Comparison of ENCODE assay signal across 23 cellular contexts in the genomic region with DNA sequence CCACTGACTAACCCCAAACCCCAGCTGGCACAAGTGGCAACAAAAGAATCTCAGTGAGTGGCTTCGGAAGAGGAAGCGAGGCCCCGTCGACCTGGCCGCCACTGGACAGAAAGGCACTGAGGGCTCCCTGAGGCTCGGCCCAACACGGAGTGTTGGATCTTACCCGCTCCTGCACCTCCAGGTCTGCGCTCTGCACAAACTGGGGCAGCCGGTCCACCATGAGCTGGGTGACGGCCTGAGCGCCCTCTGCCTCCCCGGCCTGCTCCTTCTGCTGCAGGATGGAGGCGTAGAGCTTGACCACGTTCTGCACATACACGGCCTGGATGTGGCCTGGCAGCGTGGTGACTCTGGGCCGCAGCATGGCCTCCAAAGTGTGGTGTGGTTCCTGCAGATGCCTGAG. TPM values are rescaled to one million over a fixed set of nuclear protein-coding genes. Genes with fewer than 3 reads are reported as not detected.
A peak's percentile ranks its signal among the peaks of the same experiment; 100 is the strongest.
DNase-seq lines count a peak whose midpoint lies in the region; ATAC-seq, FAIRE-seq and TF ChIP-seq lines count a peak whose summit lies in the region.
"Had no signal": no experiment of that assay in that cellular context is flagged by ENCODE, and none has a peak within 500 bp of the region (broad histone marks: within the 10 kb centered on the region; RNA-seq: fewer than 3 reads in every experiment).

No MANE protein-coding gene starts in this region.

- TF ChIP-seq EP300 in HepG2 (IDR thresholded peaks at IDR 0.05; ENCODE audit: low read depth in 2 of 2, low read length in 2 of 2) (no peak), HepG2 (CRISPR knock-in tag; IDR thresholded peaks at IDR 0.05; ENCODE audit: borderline replicate concordance) (no peak)

- no peak overlapping the region for H3K27ac Mint-ChIP-seq in chondrocyte (ENCODE audit: unreplicated experiment)
- H3K27ac Mint-ChIP-seq: B cell, HFFc6 had no signal

- no peak for ATAC-seq in HepG2
- ATAC-seq in right lobe of liver, result no peak
- ATAC-seq: GM12878, HCT116 had no signal

- in situ Hi-C loops in HepG2 (cut with HindIII; ENCODE audit: extremely low pct_ligation_motif_present, low pct_unique_long_range_greater_than_20kb), result no loop called here

- WGBS in HepG2 (ENCODE audit: low lambda C conversion rate), result 100% methylated on average over 5 of the region's 18 CpGs
- WGBS in right lobe of liver (ENCODE audit: insufficient coverage, low coverage, low lambda C conversion rate, missing lambda C conversion rate), result no CpG with 5 or more reads among the region's 18 CpGs
- WGBS in spleen, 5 donors, result 83 to 100% (median 94%) methylated on average over 5 to 18 of the region's 18 CpGs

- H3K9me3 Mint-ChIP-seq in chondrocyte (ENCODE audit: low read depth), result no peaks in the 10 kb centered on the region
- H3K9me3 Mint-ChIP-seq: CD4-positive, CD25-positive, alpha-beta regulatory T cell; CD8-positive, alpha-beta memory T cell; HFFc6 had no signal

- no peak for TF ChIP-seq CTCF in HepG2 (CRISPR knock-in tag; IDR thresholded peaks at IDR 0.05)
- TF ChIP-seq CTCF in right lobe of liver (IDR thresholded peaks at IDR 0.05), result no peak
- TF ChIP-seq CTCF in chondrocyte (IDR thresholded peaks at IDR 0.05), result no peak
- TF ChIP-seq CTCF in spleen (IDR thresholded peaks at IDR 0.05 in 8 of 11, conservative IDR thresholded peaks at IDR 0.05 in 3 of 11), result no peak
- no peak for TF ChIP-seq CTCF in tibial artery (IDR thresholded peaks at IDR 0.05)

- CTCF ChIA-PET in HepG2 (lab: Yijun Ruan, JAX; ENCODE audit: low intra/inter-chr PET ratio, low total read pairs), result no interaction called here

- H3K27ac ChIP-seq in HepG2 (ENCODE audit: extremely low read length, insufficient read depth, low read length), result no peak overlapping the region
- no peak overlapping the region for H3K27ac ChIP-seq in right lobe of liver
- H3K27ac ChIP-seq in spleen, result no peak overlapping the region
- no peak overlapping the region for H3K27ac ChIP-seq in tibial artery
- H3K27ac ChIP-seq: BLaER1 treated with 17β-estradiol and CSF1 and Interleukin-3, amounts not matched to agents 10 nM and 100 nM; HL-60 had no signal

- no peak overlapping the region for H3K9ac ChIP-seq in HepG2 (ENCODE audit: insufficient read depth, low read depth, low read length)
- H3K9ac ChIP-seq: BLaER1 treated with 17β-estradiol and CSF1 and Interleukin-3, amounts not matched to agents 10 nM and 100 nM had no signal

- no peak overlapping the region for H3K4me2 ChIP-seq in HepG2 (ENCODE audit: low read depth, low read length)
- H3K4me2 ChIP-seq: BLaER1 treated with 17β-estradiol and CSF1 and Interleukin-3, amounts not matched to agents 10 nM and 100 nM had no signal

- intact Hi-C loops in HepG2 (cut with micrococcal nuclease; ENCODE audit: unreplicated experiment) (no loop called here), right lobe of liver (cut with DNase I) (no loop called here), spleen (cut with DNase I; ENCODE audit: low total_unique reads) (no loop called here), tibial artery (cut with DNase I; ENCODE audit: low total_unique reads) (no loop called here)

- H3K27me3 ChIP-seq in HepG2 (ENCODE audit: control insufficient read depth in 1 of 2, insufficient read depth in 2 of 2, low read length in 2 of 2), result no peaks in the 10 kb centered on the region
- no peaks in the 10 kb centered on the region for H3K27me3 ChIP-seq in right lobe of liver
- H3K27me3 ChIP-seq in spleen (replicated peaks in 1 of 7), result no peaks in the 10 kb centered on the region
- H3K27me3 ChIP-seq in tibial artery, result no peaks in the 10 kb centered on the region
- H3K27me3 ChIP-seq: BLaER1 treated with 17β-estradiol and CSF1 and Interleukin-3, amounts not matched to agents 10 nM and 100 nM had no signal

- POLR2A ChIA-PET in HepG2 (lab: Yijun Ruan, JAX), result no interaction called here

- H3K36me3 Mint-ChIP-seq in chondrocyte (ENCODE audit: low read depth), result peaks cover 33% of the 10 kb centered on the region

- no peaks in the 10 kb centered on the region for H3K4me1 ChIP-seq in HepG2 (ENCODE audit: insufficient read depth, low read length)
- no peaks in the 10 kb centered on the region for H3K4me1 ChIP-seq in right lobe of liver
- H3K4me1 ChIP-seq in spleen, result peaks cover 0 to 5% (median 0%) of the 10 kb centered on the region in 6 donors
- H3K4me1 ChIP-seq in tibial artery, result no peaks in the 10 kb centered on the region

- no peaks in the 10 kb centered on the region for H3K79me2 ChIP-seq in HepG2 (ENCODE audit: insufficient read depth, low read length)

- H3K4me3 Mint-ChIP-seq in chondrocyte (ENCODE audit: unreplicated experiment), result no peak overlapping the region
- H3K4me3 Mint-ChIP-seq: B cell; CD8-positive, alpha-beta memory T cell; HFFc6 had no signal

- no peak for FAIRE-seq in HepG2 (lab: Jason Lieb, UNC)
- FAIRE-seq: GM12878 had no signal

- no peak overlapping the region for H2AFZ ChIP-seq in HepG2 (ENCODE audit: low read length)

- TF ChIP-seq POLR2A in HepG2 (IDR thresholded peaks at IDR 0.05; ENCODE audit: insufficient read depth in 1 of 2, low read depth in 2 of 2, low read length in 2 of 2) (no peak), right lobe of liver (IDR thresholded peaks at IDR 0.05) (no peak), spleen (IDR thresholded peaks at IDR 0.05) (no peak)

- H3K9me3 ChIP-seq in HepG2 (ENCODE audit: low read length), result no peaks in the 10 kb centered on the region
- no peaks in the 10 kb centered on the region for H3K9me3 ChIP-seq in right lobe of liver
- H3K9me3 ChIP-seq in spleen, result no peaks in the 10 kb centered on the region
- H3K9me3 ChIP-seq in tibial artery, result no peaks in the 10 kb centered on the region
- H3K9me3 ChIP-seq: BLaER1 treated with 17β-estradiol and CSF1 and Interleukin-3, amounts not matched to agents 10 nM and 100 nM had no signal

- peaks cover 56 to 94% of the 10 kb centered on the region in 2 experiments for H3K36me3 ChIP-seq in HepG2 (replicated peaks in 1 of 2; ENCODE audit: control insufficient read depth in 1 of 2, insufficient read depth in 2 of 2, low read length in 2 of 2)
- H3K36me3 ChIP-seq in right lobe of liver, result peaks cover 6 to 94% (median 65%) of the 10 kb centered on the region in 4 donors
- H3K36me3 ChIP-seq in spleen, result peaks cover 9 to 100% (median 99%) of the 10 kb centered on the region in 6 donors
- H3K36me3 ChIP-seq in tibial artery, result peaks cover 98 to 100% (median 99%) of the 10 kb centered on the region in 3 donors

- DNase-seq in HepG2 (ENCODE audit: low spot score), result no peak
- no peak for DNase-seq in right lobe of liver
- DNase-seq in chondrocyte (ENCODE audit: low spot score), result peak; percentile 70
- DNase-seq in spleen, result peak; percentile 62
- DNase-seq in tibial artery, result no peak
- no peak for DNase-seq in NCI-H2196 treated with DMSO at 0.1 percent for 48 hours (lab: John Stamatoyannopoulos, UW; ENCODE audit: unreplicated experiment)
- DNase-seq in AML-193 (lab: John Stamatoyannopoulos, UW), result no peak
- DNase-seq: 8988T; CD4-positive, CD25-positive, alpha-beta regulatory T cell; CD8-positive, alpha-beta memory T cell; COR-L47; DMS 273 treated with DMSO at 0.1 percent for 48 hours; DMS53; DND-41; EL; GOT3; H7; HFFc6 had no signal

- no peak for TF ChIP-seq RAD21 in HepG2 (CRISPR knock-in tag; IDR thresholded peaks at IDR 0.05)

- H4K20me1 ChIP-seq in HepG2 (ENCODE audit: insufficient read depth, low read length), result 0 out of 2 replicates have a peak, but pooled peaks cover 2% of the 10 kb centered on the region

- no peaks in the 10 kb centered on the region for H3K27me3 Mint-ChIP-seq in chondrocyte (ENCODE audit: low read depth)
- H3K27me3 Mint-ChIP-seq: B cell; CD4-positive, CD25-positive, alpha-beta regulatory T cell had no signal

- peaks cover 13% of the 10 kb centered on the region for H3K4me1 Mint-ChIP-seq in chondrocyte (ENCODE audit: low read depth)

- H3K4me3 ChIP-seq in HepG2 (replicated peaks in 1 of 3; ENCODE audit: insufficient read depth in 1 of 3, low read depth in 2 of 3, low read length in 3 of 3) (no peak overlapping the region), right lobe of liver (no peak overlapping the region), spleen (no peak overlapping the region), tibial artery (no peak overlapping the region)
- H3K4me3 ChIP-seq: BLaER1 treated with 17β-estradiol and CSF1 and Interleukin-3, amounts not matched to agents 10 nM and 100 nM; GM12878 had no signal

- no TSS peak for BruUV-seq in HepG2 (replicated peaks; lab: Mats Ljungman, UMichigan)

RNA-seq across cellular contexts. Expression of a gene that starts 21.7 kb away (rescaled TPM):
- 0.24 and 0.77 TPM in 2 replicates for total RNA-seq in HepG2 (2016; rRNA removed; fragmentation: Illumina TruSeq; extraction: Trizol)
- total RNA-seq in HepG2 (2016; cell fraction: cytosol; rRNA removed; fragmentation: Illumina TruSeq; extraction: Trizol; ENCODE audit: low read depth), result 0.79 and 0.91 TPM in 2 replicates
- 0.34 and 1.5 TPM in 2 replicates for total RNA-seq in HepG2 (2016; cell fraction: insoluble cytoplasmic fraction; rRNA removed; fragmentation: Illumina TruSeq; extraction: Trizol)
- 0.83 and 1.5 TPM in 2 replicates for total RNA-seq in HepG2 (2016; cell fraction: membrane; rRNA removed; fragmentation: Illumina TruSeq; extraction: Trizol)
- total RNA-seq in HepG2 (2016; cell fraction: nucleus; rRNA removed; fragmentation: Illumina TruSeq; extraction: Trizol), result 1.1 and 2.5 TPM in 2 replicates
- polyA plus RNA-seq in HepG2 (2011; rRNA removed), result 3.9 and 4.1 TPM in 2 replicates
- 0.55 and 0.75 TPM in 2 replicates for polyA plus RNA-seq in HepG2 (2011; cell fraction: cytosol; rRNA removed)
- 66.6 and 91.0 TPM in 2 replicates for polyA plus RNA-seq in HepG2 (2011; cell fraction: nucleus; rRNA removed)
- polyA plus RNA-seq in HepG2 (2012), result 1.7 and 4.4 TPM in 2 replicates
- 0.57 and 1.2 TPM in 2 replicates for polyA plus RNA-seq in HepG2 (2016; cell fraction: cytosol; fragmentation: Illumina TruSeq; extraction: Trizol; ENCODE audit: low read depth)
- 0.45 and 0.53 TPM in 2 replicates for polyA plus RNA-seq in HepG2 (2016; cell fraction: insoluble cytoplasmic fraction; fragmentation: Illumina TruSeq; extraction: Trizol; ENCODE audit: low read depth)
- polyA plus RNA-seq in HepG2 (2016; cell fraction: membrane; fragmentation: Illumina TruSeq; extraction: Trizol; ENCODE audit: low read depth), result 0.94 TPM in 2 replicates
- 4.3 and 6.3 TPM in 2 replicates for polyA plus RNA-seq in HepG2 (2016; cell fraction: nucleus; fragmentation: Illumina TruSeq; extraction: Trizol; ENCODE audit: insufficient read depth, low read depth)
- 0.54 and 2.7 TPM in 2 replicates for polyA minus RNA-seq in HepG2 (2011; rRNA and poly(A)+ RNA removed; ENCODE audit: low replicate concordance)
- not detected in 2 replicates for polyA minus RNA-seq in HepG2 (2011; cell fraction: cytosol; rRNA and poly(A)+ RNA removed)
- polyA minus RNA-seq in HepG2 (2011; cell fraction: nucleus; rRNA and poly(A)+ RNA removed), result 1.9 and 4.2 TPM in 2 replicates
- 1 to 10 TPM in 5 of 6 experiments, not detected in 1; 1.2 to 6.9 (median 4.2) TPM for total RNA-seq in right lobe of liver
- total RNA-seq in chondrocyte, result 2.4 to 3.9 TPM (median 3.2 TPM) in 3 replicates
- 1 to 10 TPM; 1.9 to 5.8 (median 3.7) TPM for total RNA-seq in spleen
- polyA plus RNA-seq in spleen, result 10 to 100 TPM; 13.6 to 25.9 (median 16.7) TPM

RNA-seq across cellular contexts. Expression of a gene that starts 22.3 kb away (rescaled TPM):
- total RNA-seq in HepG2 (2016; rRNA removed; fragmentation: Illumina TruSeq; extraction: Trizol) (3.5 and 4.3 TPM in 2 replicates), right lobe of liver (10 to 100 TPM in 4 of 6 experiments, 1 to 10 TPM in 2; 8.3 to 13.8 (median 10.8) TPM), chondrocyte (34.6 to 48.0 TPM (median 45.5 TPM) in 3 replicates), spleen (100 to 1,000 TPM in 5 of 7 donors, 10 to 100 TPM in 2; 80.8 to 161 (median 124) TPM)
- 2.2 and 2.7 TPM in 2 replicates for total RNA-seq in HepG2 (2016; cell fraction: cytosol; rRNA removed; fragmentation: Illumina TruSeq; extraction: Trizol; ENCODE audit: low read depth)
- total RNA-seq in HepG2 (2016; cell fraction: insoluble cytoplasmic fraction; rRNA removed; fragmentation: Illumina TruSeq; extraction: Trizol), result 3.5 and 4.0 TPM in 2 replicates
- total RNA-seq in HepG2 (2016; cell fraction: membrane; rRNA removed; fragmentation: Illumina TruSeq; extraction: Trizol), result 2.7 and 3.2 TPM in 2 replicates
- 2.4 and 2.5 TPM in 2 replicates for total RNA-seq in HepG2 (2016; cell fraction: nucleus; rRNA removed; fragmentation: Illumina TruSeq; extraction: Trizol)
- polyA plus RNA-seq in HepG2 (2011; rRNA removed) (17.8 and 20.3 TPM in 2 replicates), spleen (10 to 100 TPM; 24.2 to 48.7 (median 37.6) TPM)
- 13.9 and 16.9 TPM in 2 replicates for polyA plus RNA-seq in HepG2 (2011; cell fraction: cytosol; rRNA removed)
- 10.8 and 12.6 TPM in 2 replicates for polyA plus RNA-seq in HepG2 (2011; cell fraction: nucleus; rRNA removed)
- 6.2 and 6.8 TPM in 2 replicates for polyA plus RNA-seq in HepG2 (2012)
- polyA plus RNA-seq in HepG2 (2016; cell fraction: cytosol; fragmentation: Illumina TruSeq; extraction: Trizol; ENCODE audit: low read depth), result 0.97 and 1.0 TPM in 2 replicates
- 6.2 and 7.9 TPM in 2 replicates for polyA plus RNA-seq in HepG2 (2016; cell fraction: insoluble cytoplasmic fraction; fragmentation: Illumina TruSeq; extraction: Trizol; ENCODE audit: low read depth)
- polyA plus RNA-seq in HepG2 (2016; cell fraction: membrane; fragmentation: Illumina TruSeq; extraction: Trizol; ENCODE audit: low read depth), result 2.8 TPM in 2 replicates
- polyA plus RNA-seq in HepG2 (2016; cell fraction: nucleus; fragmentation: Illumina TruSeq; extraction: Trizol; ENCODE audit: insufficient read depth, low read depth), result 6.6 and 6.8 TPM in 2 replicates
- 23.6 and 71.5 TPM in 2 replicates for polyA minus RNA-seq in HepG2 (2011; rRNA and poly(A)+ RNA removed; ENCODE audit: low replicate concordance)
- polyA minus RNA-seq in HepG2 (2011; cell fraction: cytosol; rRNA and poly(A)+ RNA removed), result 19.3 and 25.0 TPM in 2 replicates
- 5.3 and 6.0 TPM in 2 replicates for polyA minus RNA-seq in HepG2 (2011; cell fraction: nucleus; rRNA and poly(A)+ RNA removed)

RNA-seq across cellular contexts. Expression of a gene that starts 32.9 kb away (rescaled TPM):
- total RNA-seq in HepG2 (2016; rRNA removed; fragmentation: Illumina TruSeq; extraction: Trizol) (73.5 and 82.6 TPM in 2 replicates), right lobe of liver (10 to 100 TPM; 55.5 to 99.0 (median 65.5) TPM), chondrocyte (139 to 157 TPM (median 144 TPM) in 3 replicates), spleen (100 to 1,000 TPM in 4 of 7 donors, 10 to 100 TPM in 3; 89.3 to 112 (median 100) TPM)
- 30.1 and 33.5 TPM in 2 replicates for total RNA-seq in HepG2 (2016; cell fraction: cytosol; rRNA removed; fragmentation: Illumina TruSeq; extraction: Trizol; ENCODE audit: low read depth)
- 55.4 and 84.4 TPM in 2 replicates for total RNA-seq in HepG2 (2016; cell fraction: insoluble cytoplasmic fraction; rRNA removed; fragmentation: Illumina TruSeq; extraction: Trizol)
- 61.4 and 65.9 TPM in 2 replicates for total RNA-seq in HepG2 (2016; cell fraction: membrane; rRNA removed; fragmentation: Illumina TruSeq; extraction: Trizol)
- 44.7 and 54.3 TPM in 2 replicates for total RNA-seq in HepG2 (2016; cell fraction: nucleus; rRNA removed; fragmentation: Illumina TruSeq; extraction: Trizol)
- polyA plus RNA-seq in HepG2 (2011; rRNA removed) (68.0 and 78.6 TPM in 2 replicates), spleen (10 to 100 TPM; 32.8 to 80.1 (median 43.2) TPM)
- polyA plus RNA-seq in HepG2 (2011; cell fraction: cytosol; rRNA removed), result 50.1 and 66.2 TPM in 2 replicates
- 236 and 270 TPM in 2 replicates for polyA plus RNA-seq in HepG2 (2011; cell fraction: nucleus; rRNA removed)
- polyA plus RNA-seq in HepG2 (2012), result 61.5 and 82.7 TPM in 2 replicates
- 11.6 and 13.9 TPM in 2 replicates for polyA plus RNA-seq in HepG2 (2016; cell fraction: cytosol; fragmentation: Illumina TruSeq; extraction: Trizol; ENCODE audit: low read depth)
- 71.2 and 87.4 TPM in 2 replicates for polyA plus RNA-seq in HepG2 (2016; cell fraction: insoluble cytoplasmic fraction; fragmentation: Illumina TruSeq; extraction: Trizol; ENCODE audit: low read depth)
- polyA plus RNA-seq in HepG2 (2016; cell fraction: membrane; fragmentation: Illumina TruSeq; extraction: Trizol; ENCODE audit: low read depth), result 38.5 and 41.5 TPM in 2 replicates
- polyA plus RNA-seq in HepG2 (2016; cell fraction: nucleus; fragmentation: Illumina TruSeq; extraction: Trizol; ENCODE audit: insufficient read depth, low read depth), result 139 and 143 TPM in 2 replicates
- 72.3 and 142 TPM in 2 replicates for polyA minus RNA-seq in HepG2 (2011; rRNA and poly(A)+ RNA removed; ENCODE audit: low replicate concordance)
- polyA minus RNA-seq in HepG2 (2011; cell fraction: cytosol; rRNA and poly(A)+ RNA removed), result 54.0 and 70.6 TPM in 2 replicates
- polyA minus RNA-seq in HepG2 (2011; cell fraction: nucleus; rRNA and poly(A)+ RNA removed), result 44.3 and 51.8 TPM in 2 replicates

RNA-seq across cellular contexts. Expression of a gene that starts 45.3 kb away (rescaled TPM):
- total RNA-seq in HepG2 (2016; rRNA removed; fragmentation: Illumina TruSeq; extraction: Trizol), result 7.5 and 9.7 TPM in 2 replicates
- total RNA-seq in HepG2 (2016; cell fraction: cytosol; rRNA removed; fragmentation: Illumina TruSeq; extraction: Trizol; ENCODE audit: low read depth), result 20.6 and 20.7 TPM in 2 replicates
- 6.4 and 8.2 TPM in 2 replicates for total RNA-seq in HepG2 (2016; cell fraction: insoluble cytoplasmic fraction; rRNA removed; fragmentation: Illumina TruSeq; extraction: Trizol)
- 12.0 and 15.8 TPM in 2 replicates for total RNA-seq in HepG2 (2016; cell fraction: membrane; rRNA removed; fragmentation: Illumina TruSeq; extraction: Trizol)
- 12.3 and 14.9 TPM in 2 replicates for total RNA-seq in HepG2 (2016; cell fraction: nucleus; rRNA removed; fragmentation: Illumina TruSeq; extraction: Trizol)
- 14.6 and 17.9 TPM in 2 replicates for polyA plus RNA-seq in HepG2 (2011; rRNA removed)
- 6.1 and 9.5 TPM in 2 replicates for polyA plus RNA-seq in HepG2 (2011; cell fraction: cytosol; rRNA removed)
- polyA plus RNA-seq in HepG2 (2011; cell fraction: nucleus; rRNA removed), result 138 and 210 TPM in 2 replicates
- 22.3 and 23.3 TPM in 2 replicates for polyA plus RNA-seq in HepG2 (2012)
- 2.5 and 3.3 TPM in 2 replicates for polyA plus RNA-seq in HepG2 (2016; cell fraction: cytosol; fragmentation: Illumina TruSeq; extraction: Trizol; ENCODE audit: low read depth)
- polyA plus RNA-seq in HepG2 (2016; cell fraction: insoluble cytoplasmic fraction; fragmentation: Illumina TruSeq; extraction: Trizol; ENCODE audit: low read depth), result 10.5 and 15.3 TPM in 2 replicates
- 7.1 TPM in 2 replicates for polyA plus RNA-seq in HepG2 (2016; cell fraction: membrane; fragmentation: Illumina TruSeq; extraction: Trizol; ENCODE audit: low read depth)
- polyA plus RNA-seq in HepG2 (2016; cell fraction: nucleus; fragmentation: Illumina TruSeq; extraction: Trizol; ENCODE audit: insufficient read depth, low read depth), result 76.0 and 84.3 TPM in 2 replicates
- polyA minus RNA-seq in HepG2 (2011; rRNA and poly(A)+ RNA removed; ENCODE audit: low replicate concordance), result 36.8 and 45.6 TPM in 2 replicates
- polyA minus RNA-seq in HepG2 (2011; cell fraction: cytosol; rRNA and poly(A)+ RNA removed), result 21.6 and 26.0 TPM in 2 replicates
- 30.1 and 31.9 TPM in 2 replicates for polyA minus RNA-seq in HepG2 (2011; cell fraction: nucleus; rRNA and poly(A)+ RNA removed)
- 10 to 100 TPM; 10.3 to 23.5 (median 14.9) TPM for total RNA-seq in right lobe of liver
- total RNA-seq in chondrocyte, result 24.0 to 26.2 TPM (median 24.9 TPM) in 3 replicates
- 10 to 100 TPM; 19.5 to 53.2 (median 36.4) TPM for total RNA-seq in spleen
- 10 to 100 TPM in 1 of 3 donors, 1 to 10 TPM in 2; 3.9 to 20.8 (median 7.5) TPM for polyA plus RNA-seq in spleen

Comparison
In these comparisons a context has a peak if more than half of its experiments do, and no peak if none do; other contexts are left out.
1. DNase-seq: peak in chondrocyte (single experiment) and spleen (single experiment); none in HepG2 (single experiment), right lobe of liver (0 of 3), tibial artery (0 of 2), NCI-H2196 treated with DMSO at 0.1 percent for 48 hours (single experiment) and AML-193 (0 of 2).